Comparison of ENCODE assay signal across 7 cellular contexts in genomic region chr7:149379625-149380024, GRCh38.
"Had no signal": no experiment of that assay in that cellular context is flagged by ENCODE, and none has a peak within 500 bp of the region (broad histone marks: within the 10 kb centered on the region; RNA-seq: fewer than 3 reads in every experiment).

No MANE protein-coding gene starts in this region.

- DNase-seq: GDM1, GF-D8 had no signal

- FAIRE-seq: G401.6, GM12891, GM12892, GM18507, GM19239 had no signal
